8 cellular contexts compared by ENCODE assay signal in genomic region chr2:118309201-118310015, GRCh38.
DNase-seq lines count a peak whose midpoint lies in the region; ATAC-seq, FAIRE-seq and TF ChIP-seq lines count a peak whose summit lies in the region.

No MANE protein-coding gene starts in this region.

- intact Hi-C loops in K562 (cut with micrococcal nuclease): no loop called here
- intact Hi-C loops in tibial artery (cut with DNase I; ENCODE audit: low total_unique reads): no loop called here

- H3K4me1 Mint-ChIP-seq in activated CD8-positive, alpha-beta memory T cell treated with anti-CD3 and anti-CD28 coated beads, Interleukin-2, amount 10 ng/mL, durations not matched to agents 7 days and 5 days: peaks cover 5% of the 10 kb centered on the region

- peak overlapping the region; percentile 52 to 80; a peak in 3 of 4 replicates for H3K9ac ChIP-seq in K562 (ENCODE audit: insufficient read depth in 1 of 2, low read depth in 2 of 2, low read length in 2 of 2)

- H3K9me3 ChIP-seq in K562 (replicated peaks; ENCODE audit: control insufficient read depth, insufficient read depth, low read depth, low read length) (no peaks in the 10 kb centered on the region), lung (ENCODE audit: control insufficient read depth in 2 of 2, insufficient read depth in 1 of 2, low read length in 1 of 2) (peaks cover 2% of the 10 kb centered on the region in 2 donors), tibial artery (no peaks in the 10 kb centered on the region)

- TF ChIP-seq CTCF in K562 (IDR thresholded peaks at IDR 0.05 in 2 of 3, conservative IDR thresholded peaks at IDR 0.05 in 1 of 3; ENCODE audit: insufficient read depth in 2 of 3, low read depth in 1 of 3, low read length in 3 of 3): no peak
- no peak for TF ChIP-seq CTCF in lung (IDR thresholded peaks at IDR 0.05; ENCODE audit: control extremely low read depth, extremely low read depth)
- TF ChIP-seq CTCF in tibial artery (IDR thresholded peaks at IDR 0.05): no peak

- DNase-seq in activated CD8-positive, alpha-beta memory T cell treated with anti-CD3 and anti-CD28 coated beads, Interleukin-2, amount 10 ng/mL, durations not matched to agents 7 days and 5 days: no peak
- DNase-seq in activated CD8-positive, alpha-beta memory T cell treated with anti-CD3 and anti-CD28 coated beads, Interleukin-2, amount 50 U/mL, for 48 hours: no peak
- no peak for DNase-seq in K562 (ENCODE audit: extremely low read depth in 1 of 4, low spot score in 3 of 4)
- DNase-seq in lung (ENCODE audit: low spot score): no peak
- DNase-seq in tibial artery: no peak
- no peak for DNase-seq in effector CD8-positive, alpha-beta T cell (lab: John Stamatoyannopoulos, UW)

- no peak for ATAC-seq in activated CD8-positive, alpha-beta memory T cell treated with anti-CD3 and anti-CD28 coated beads, Interleukin-2, amount 10 ng/mL, durations not matched to agents 7 days and 5 days
- no peak; the same call in 2 of the 3 replicates for ATAC-seq in K562
- no peak for ATAC-seq in lung (ENCODE audit: insufficient read depth, low FRiP score)
- ATAC-seq in HG03460 (IDR thresholded peaks at IDR 0.05; ENCODE audit: unreplicated experiment): no peak
- ATAC-seq in GM18868 (IDR thresholded peaks at IDR 0.05; ENCODE audit: unreplicated experiment): no peak

- H3K9me3 Mint-ChIP-seq in activated CD8-positive, alpha-beta memory T cell treated with anti-CD3 and anti-CD28 coated beads, Interleukin-2, amount 10 ng/mL, durations not matched to agents 7 days and 5 days (ENCODE audit: low read depth): no peaks in the 10 kb centered on the region

- H3K4me3 Mint-ChIP-seq in activated CD8-positive, alpha-beta memory T cell treated with anti-CD3 and anti-CD28 coated beads, Interleukin-2, amount 10 ng/mL, durations not matched to agents 7 days and 5 days: peak overlapping the region; percentile 75

- BruUV-seq in K562 (replicated peaks; lab: Mats Ljungman, UMichigan): TSS peak; percentile 73

- no peak for TF ChIP-seq RAD21 in K562 (CRISPR knock-in tag; conservative IDR thresholded peaks at IDR 0.05 in 1 of 2, IDR thresholded peaks at IDR 0.05 in 1 of 2)

- in situ Hi-C loops in K562 (cut with MboI): no loop called here

- H3K27me3 Mint-ChIP-seq in activated CD8-positive, alpha-beta memory T cell treated with anti-CD3 and anti-CD28 coated beads, Interleukin-2, amount 10 ng/mL, durations not matched to agents 7 days and 5 days: peaks cover 21% of the 10 kb centered on the region

- H4K20me1 ChIP-seq in K562 (replicated peaks; ENCODE audit: control insufficient read depth, insufficient read depth, low read length): no peaks in the 10 kb centered on the region

- no peaks in the 10 kb centered on the region for H3K9me1 ChIP-seq in K562 (ENCODE audit: control insufficient read depth, insufficient read depth, low read length)

- H3K27me3 ChIP-seq in K562 (ENCODE audit: control insufficient read depth in 2 of 2, insufficient read depth in 2 of 2, low read length in 2 of 2) (no peaks in the 10 kb centered on the region; a peak in 2 of 5 replicates), lung (ENCODE audit: control insufficient read depth, insufficient read depth) (peaks cover 3% of the 10 kb centered on the region), tibial artery (peaks cover 0 to 38% of the 10 kb centered on the region in 2 donors)

- H3K4me1 ChIP-seq in K562 (replicated peaks in 1 of 2; ENCODE audit: control insufficient read depth in 2 of 2, insufficient read depth in 2 of 2, low read length in 2 of 2) (peaks cover 0 to 4% of the 10 kb centered on the region in 2 experiments; a peak in 2 of 5 replicates), lung (ENCODE audit: control insufficient read depth in 2 of 2, insufficient read depth in 2 of 2, low read length in 2 of 2) (no peaks in the 10 kb centered on the region), tibial artery (peaks cover 0 to 14% (median 0%) of the 10 kb centered on the region in 4 donors)

- no peak for TF ChIP-seq EP300 in K562 (IDR thresholded peaks at IDR 0.05; ENCODE audit: low read length)

- peak overlapping the region; percentile 75 for H3K4me2 ChIP-seq in K562 (ENCODE audit: insufficient read depth, low read length)

- H3K36me3 ChIP-seq in K562 (ENCODE audit: control insufficient read depth, insufficient read depth, low read length): no peaks in the 10 kb centered on the region
- H3K36me3 ChIP-seq in lung (ENCODE audit: control insufficient read depth in 2 of 2, insufficient read depth in 2 of 2, low read length in 2 of 2): no peaks in the 10 kb centered on the region
- H3K36me3 ChIP-seq in tibial artery: no peaks in the 10 kb centered on the region

- no peaks in the 10 kb centered on the region for H3K36me3 Mint-ChIP-seq in activated CD8-positive, alpha-beta memory T cell treated with anti-CD3 and anti-CD28 coated beads, Interleukin-2, amount 10 ng/mL, durations not matched to agents 7 days and 5 days

- H3K4me3 ChIP-seq in K562: peak overlapping the region; percentile 45
- H3K4me3 ChIP-seq in lung: peak overlapping the region; percentile 13
- H3K4me3 ChIP-seq in tibial artery: peak overlapping the region; percentile 47 to 58

- no peak for FAIRE-seq in K562 (lab: Jason Lieb, UNC)

- POLR2A ChIA-PET in K562 (lab: Yijun Ruan, JAX): interaction anchor here (0.7 to 1.0 kb wide), 2 partner anchors 9 to 13 kb away, joined by 3 to 4 read pairs; no protein-coding TSS in a partner anchor

- peak overlapping the region; percentile 57; the same call in 2 of the 3 replicates for H3K27ac ChIP-seq in K562 (ENCODE audit: extremely low read depth, low read depth, low read length)
- no peak overlapping the region for H3K27ac ChIP-seq in lung (ENCODE audit: low read depth in 1 of 2, low read length in 1 of 2)
- H3K27ac ChIP-seq in tibial artery: no peak overlapping the region

- CTCF ChIA-PET in activated CD8-positive, alpha-beta memory T cell treated with anti-CD3 and anti-CD28 coated beads, Interleukin-2, amount 10 ng/mL, durations not matched to agents 7 days and 5 days (lab: Charles Lee): no interaction called here
- CTCF ChIA-PET in K562 (lab: Yijun Ruan, JAX; ENCODE audit: low intra/inter-chr PET ratio): no interaction called here

- TF ChIP-seq POLR2A in K562 (conservative IDR thresholded peaks at IDR 0.05): no peak

- H3K27ac Mint-ChIP-seq in activated CD8-positive, alpha-beta memory T cell treated with anti-CD3 and anti-CD28 coated beads, Interleukin-2, amount 10 ng/mL, durations not matched to agents 7 days and 5 days: peak overlapping the region; percentile 86

- H3K79me2 ChIP-seq in K562 (ENCODE audit: control insufficient read depth, insufficient read depth, low read length): no peaks in the 10 kb centered on the region

- peak overlapping the region; percentile 98 for H2AFZ ChIP-seq in K562 (ENCODE audit: low read depth, low read length)

- WGBS in K562 (ENCODE audit: insufficient coverage, low coverage, missing lambda C conversion rate): 57% methylated on average over 19 of the region's 23 CpGs
- 55 to 62% methylated on average over 23 of the region's 23 CpGs for WGBS in lung, 2 donors

TF ChIP-seq in K562, 482 proteins besides CTCF, POLR2A, EP300 and RAD21:
- TF ChIP-seq SRSF3 (IDR thresholded peaks at IDR 0.05; ENCODE audit: insufficient read depth, low read length) (no peak), TCF3 (CRISPR knock-in tag; IDR thresholded peaks at IDR 0.05) (no peak), E2F6 (IDR thresholded peaks at IDR 0.05; ENCODE audit: borderline replicate concordance in 1 of 2, extremely low read depth in 1 of 2, insufficient read depth in 1 of 2, insufficient read length in 1 of 2, low read depth in 1 of 2, low read length in 1 of 2, poor library complexity in 1 of 2, severe bottlenecking in 1 of 2) (peak in 1 of 2 experiments; percentile 50), ARID1B (IDR thresholded peaks at IDR 0.05) (no peak), ZNF395 (CRISPR knock-in tag; IDR thresholded peaks at IDR 0.05) (no peak), MLX (CRISPR knock-in tag; conservative IDR thresholded peaks at IDR 0.05) (no peak), HNRNPUL1 (IDR thresholded peaks at IDR 0.05; ENCODE audit: low read length) (no peak)
